In genomic region chr11:129608711-129609110, GRCh38 we compare ENCODE assay signal across 26 cellular contexts.
"Had no signal": no experiment of that assay in that cellular context is flagged by ENCODE, and none has a peak within 500 bp of the region (broad histone marks: within the 10 kb centered on the region; RNA-seq: fewer than 3 reads in every experiment).

No MANE protein-coding gene starts in this region.

- H3K4me3 ChIP-seq: PC-9, SK-N-MC had no signal

- H3K27me3 Mint-ChIP-seq: activated B cell treated with CpG ODN at 0.5 μM for 24 hours; activated CD4-positive, alpha-beta T cell treated with anti-CD3 and anti-CD28 coated beads, Interleukin-2, amount 10 ng/mL, durations not matched to agents 24 days and 14 days; activated naive CD8-positive, alpha-beta T cell; T-cell had no signal

- DNase-seq: activated B cell treated with CpG ODN at 0.5 μM for 24 hours; activated CD4-positive, alpha-beta T cell treated with anti-CD3 and anti-CD28 coated beads for 1 hour; activated CD4-positive, alpha-beta T cell treated with anti-CD3 and anti-CD28 coated beads, Interleukin-2, amount 10 ng/mL, durations not matched to agents 24 days and 14 days; activated CD4-positive, alpha-beta T cell treated with anti-CD3 and anti-CD28 coated beads, Interleukin-2, amount 50 U/mL, for 48 hours; activated CD8-positive, alpha-beta memory T cell treated with anti-CD3 and anti-CD28 coated beads, Interleukin-2, amount 10 ng/mL, durations not matched to agents 7 days and 5 days; activated gamma-delta T cell; activated naive CD4-positive, alpha-beta T cell treated with anti-CD3 and anti-CD28 coated beads for 36 hours; activated T-cell treated with anti-CD3 and anti-CD28 coated beads, Interleukin-2, amount 50 U/mL, for 4 hours; amygdala; IMR-90; Kasumi-1; KBM-7; NCI-H1105 treated with DMSO at 0.1 percent for 48 hours; NCI-H1436 treated with DMSO at 0.1 percent for 48 hours; NCI-H187; NCI-H2081; NCI-H510A treated with DMSO at 0.1 percent for 48 hours; NCI-H69; T-cell; T-helper 2 cell; T1000 had no signal

- H3K9me3 Mint-ChIP-seq: activated B cell treated with CpG ODN at 0.5 μM for 24 hours; activated CD4-positive, alpha-beta T cell treated with anti-CD3 and anti-CD28 coated beads, Interleukin-2, amount 10 ng/mL, durations not matched to agents 24 days and 14 days; activated naive CD4-positive, alpha-beta T cell treated with anti-CD3 and anti-CD28 coated beads for 36 hours; activated T-cell treated with anti-CD3 and anti-CD28 coated beads, Interleukin-2, amount 50 U/mL, for 4 hours; brain; T-cell had no signal

- H3K27ac Mint-ChIP-seq: activated B cell treated with CpG ODN at 0.5 μM for 24 hours; activated CD4-positive, alpha-beta T cell treated with anti-CD3 and anti-CD28 coated beads, Interleukin-2, amount 10 ng/mL, durations not matched to agents 24 days and 14 days; activated CD8-positive, alpha-beta memory T cell treated with anti-CD3 and anti-CD28 coated beads, Interleukin-2, amount 10 ng/mL, durations not matched to agents 7 days and 5 days; activated naive CD4-positive, alpha-beta T cell treated with anti-CD3 and anti-CD28 coated beads for 36 hours; activated naive CD8-positive, alpha-beta T cell; brain; T-cell had no signal

- H3K4me2 ChIP-seq: PC-9 had no signal

- H3K36me3 Mint-ChIP-seq: activated CD8-positive, alpha-beta memory T cell treated with anti-CD3 and anti-CD28 coated beads, Interleukin-2, amount 10 ng/mL, durations not matched to agents 7 days and 5 days; activated naive CD8-positive, alpha-beta T cell; brain; T-cell had no signal

- H3K4me3 Mint-ChIP-seq: activated B cell treated with CpG ODN at 0.5 μM for 24 hours; activated CD4-positive, alpha-beta T cell treated with anti-CD3 and anti-CD28 coated beads, Interleukin-2, amount 10 ng/mL, durations not matched to agents 24 days and 14 days; activated CD8-positive, alpha-beta memory T cell treated with anti-CD3 and anti-CD28 coated beads, Interleukin-2, amount 10 ng/mL, durations not matched to agents 7 days and 5 days; activated naive CD4-positive, alpha-beta T cell treated with anti-CD3 and anti-CD28 coated beads for 36 hours; activated naive CD8-positive, alpha-beta T cell; activated T-cell treated with anti-CD3 and anti-CD28 coated beads, Interleukin-2, amount 50 U/mL, for 4 hours; brain; T-cell had no signal

- H3K27ac ChIP-seq: PC-9, SK-N-MC had no signal

- ATAC-seq: activated CD8-positive, alpha-beta memory T cell treated with anti-CD3 and anti-CD28 coated beads, Interleukin-2, amount 10 ng/mL, durations not matched to agents 7 days and 5 days; activated T-cell treated with anti-CD3 and anti-CD28 coated beads, Interleukin-2, amount 50 U/mL, for 4 hours; Right ventricle myocardium inferior; T-cell had no signal

- H2AFZ ChIP-seq: PC-9 had no signal

- H3K4me1 Mint-ChIP-seq: activated B cell treated with CpG ODN at 0.5 μM for 24 hours; activated CD4-positive, alpha-beta T cell treated with anti-CD3 and anti-CD28 coated beads, Interleukin-2, amount 10 ng/mL, durations not matched to agents 24 days and 14 days; activated CD8-positive, alpha-beta memory T cell treated with anti-CD3 and anti-CD28 coated beads, Interleukin-2, amount 10 ng/mL, durations not matched to agents 7 days and 5 days; T-cell had no signal
